ENCODE assay signal across 26 cellular contexts in genomic region chr4:159121371-159121770, GRCh38. TPM values are rescaled to one million over a fixed set of nuclear protein-coding genes. Genes with fewer than 3 reads are reported as not detected.
DNase-seq lines count a peak whose midpoint lies in the region; ATAC-seq, FAIRE-seq and TF ChIP-seq lines count a peak whose summit lies in the region.
"Had no signal": no experiment of that assay in that cellular context is flagged by ENCODE, and none has a peak within 500 bp of the region (broad histone marks: within the 10 kb centered on the region; RNA-seq: fewer than 3 reads in every experiment).

No MANE protein-coding gene starts in this region.

- no peaks in the 10 kb centered on the region for H3K79me1 ChIP-seq in trophoblast cell (ENCODE audit: low read length)

- H3K4me2 ChIP-seq in HepG2 (ENCODE audit: low read depth, low read length), result no peak overlapping the region
- H3K4me2 ChIP-seq in K562 (ENCODE audit: insufficient read depth, low read length), result no peak overlapping the region
- no peak overlapping the region for H3K4me2 ChIP-seq in trophoblast cell (ENCODE audit: low read length)
- H3K4me2 ChIP-seq: BLaER1 had no signal

- no peak overlapping the region for H3K14ac ChIP-seq in trophoblast cell (ENCODE audit: low read length)

- H2AFZ ChIP-seq in HepG2 (ENCODE audit: low read length) (no peak overlapping the region), K562 (ENCODE audit: low read depth, low read length) (no peak overlapping the region), trophoblast cell (ENCODE audit: insufficient read depth, low read length, poor library complexity) (no peak overlapping the region)

- H3K9me1 ChIP-seq in K562 (ENCODE audit: control insufficient read depth, insufficient read depth, low read length), result no peaks in the 10 kb centered on the region

- no peak for TF ChIP-seq EP300 in HepG2 (IDR thresholded peaks at IDR 0.05; ENCODE audit: low read depth in 2 of 2, low read length in 2 of 2)
- no peak for TF ChIP-seq EP300 in HepG2 (CRISPR knock-in tag; IDR thresholded peaks at IDR 0.05; ENCODE audit: borderline replicate concordance)
- no peak for TF ChIP-seq EP300 in K562 (IDR thresholded peaks at IDR 0.05; ENCODE audit: low read length)

- intact Hi-C loops in HepG2 (cut with micrococcal nuclease; ENCODE audit: unreplicated experiment) (no loop called here), right lobe of liver (cut with DNase I) (no loop called here), K562 (cut with micrococcal nuclease) (no loop called here)

- H4K91ac ChIP-seq in trophoblast cell (ENCODE audit: low read depth, low read length), result no peak overlapping the region

- H2BK120ac ChIP-seq in trophoblast cell (ENCODE audit: insufficient read depth, low read length, poor library complexity), result no peak overlapping the region

- no peak for TF ChIP-seq CTCF in HepG2 (CRISPR knock-in tag; IDR thresholded peaks at IDR 0.05)
- TF ChIP-seq CTCF in right lobe of liver (IDR thresholded peaks at IDR 0.05), result no peak
- TF ChIP-seq CTCF in K562 (IDR thresholded peaks at IDR 0.05 in 2 of 3, conservative IDR thresholded peaks at IDR 0.05 in 1 of 3; ENCODE audit: insufficient read depth in 2 of 3, low read depth in 1 of 3, low read length in 3 of 3), result no peak

- in situ Hi-C loops in HepG2 (cut with HindIII; ENCODE audit: extremely low pct_ligation_motif_present, low pct_unique_long_range_greater_than_20kb) (no loop called here), K562 (cut with MboI) (no loop called here)

- H4K20me1 ChIP-seq in HepG2 (ENCODE audit: insufficient read depth, low read length) (no peaks in the 10 kb centered on the region), K562 (replicated peaks; ENCODE audit: control insufficient read depth, insufficient read depth, low read length) (no peaks in the 10 kb centered on the region)

- H3K4ac ChIP-seq in trophoblast cell (ENCODE audit: low read depth, low read length), result peak overlapping the region; percentile 70

- POLR2A ChIA-PET in HepG2 (lab: Yijun Ruan, JAX), result no interaction called here
- POLR2A ChIA-PET in K562 (lab: Yijun Ruan, JAX), result interaction anchor here (0.7 to 1.4 kb wide), 5 partner anchors 9 to 31 kb away, joined by 3 to 5 read pairs (median 3); no protein-coding TSS in a partner anchor

- no peak overlapping the region for H3K4me3 ChIP-seq in HepG2 (replicated peaks in 1 of 3; ENCODE audit: insufficient read depth in 1 of 3, low read depth in 2 of 3, low read length in 3 of 3)
- no peak overlapping the region for H3K4me3 ChIP-seq in right lobe of liver
- no peak overlapping the region for H3K4me3 ChIP-seq in K562
- H3K4me3 ChIP-seq in trophoblast cell (ENCODE audit: low read depth, low read length), result no peak overlapping the region
- H3K4me3 ChIP-seq: BLaER1, GM12878 had no signal

- H3K4me1 ChIP-seq in HepG2 (ENCODE audit: insufficient read depth, low read length) (peaks cover 37% of the 10 kb centered on the region), right lobe of liver (peaks cover 0 to 32% (median 7%) of the 10 kb centered on the region in 4 donors), K562 (replicated peaks in 1 of 2; ENCODE audit: control insufficient read depth in 2 of 2, insufficient read depth in 2 of 2, low read length in 2 of 2) (peaks cover 11 to 14% of the 10 kb centered on the region in 2 experiments), trophoblast cell (ENCODE audit: control insufficient read depth in 1 of 2, insufficient read depth in 2 of 2, low read length in 2 of 2) (no peaks in the 10 kb centered on the region)

- TF ChIP-seq RAD21 in HepG2 (CRISPR knock-in tag; IDR thresholded peaks at IDR 0.05) (no peak), K562 (CRISPR knock-in tag; conservative IDR thresholded peaks at IDR 0.05 in 1 of 2, IDR thresholded peaks at IDR 0.05 in 1 of 2) (no peak)

- H2BK5ac ChIP-seq in trophoblast cell (ENCODE audit: low read depth, low read length, poor library complexity), result no peak overlapping the region

- H3K27ac ChIP-seq in HepG2 (ENCODE audit: extremely low read length, insufficient read depth, low read length) (no peak overlapping the region), right lobe of liver (no peak overlapping the region), K562 (ENCODE audit: extremely low read depth, low read depth, low read length) (no peak overlapping the region), trophoblast cell (ENCODE audit: low read depth, low read length) (no peak overlapping the region)
- H3K27ac ChIP-seq: BLaER1 had no signal

- H3K79me2 ChIP-seq in HepG2 (ENCODE audit: insufficient read depth, low read length), result peaks cover 38% of the 10 kb centered on the region
- H3K79me2 ChIP-seq in K562 (ENCODE audit: control insufficient read depth, insufficient read depth, low read length), result peaks cover 59% of the 10 kb centered on the region
- no peaks in the 10 kb centered on the region for H3K79me2 ChIP-seq in trophoblast cell (ENCODE audit: control insufficient read depth, insufficient read depth, low read length, poor library complexity)

- WGBS in HepG2 (ENCODE audit: low lambda C conversion rate), result 96% methylated on average over 2 of the region's 2 CpGs
- WGBS in right lobe of liver (ENCODE audit: insufficient coverage, low coverage, low lambda C conversion rate, missing lambda C conversion rate), result no CpG with 5 or more reads among the region's 2 CpGs
- WGBS in K562 (ENCODE audit: insufficient coverage, low coverage, missing lambda C conversion rate), result 100% methylated on average over 2 of the region's 2 CpGs
- no CpG with 5 or more reads among the region's 2 CpGs for WGBS in trophoblast cell (ENCODE audit: extremely low coverage, insufficient coverage, insufficient read length)

- H3K9me3 ChIP-seq in HepG2 (ENCODE audit: low read length), result no peaks in the 10 kb centered on the region
- H3K9me3 ChIP-seq in right lobe of liver, result no peaks in the 10 kb centered on the region
- H3K9me3 ChIP-seq in K562 (replicated peaks; ENCODE audit: control insufficient read depth, insufficient read depth, low read depth, low read length), result no peaks in the 10 kb centered on the region
- H3K9me3 ChIP-seq in trophoblast cell (ENCODE audit: insufficient read depth, low read depth, low read length), result no peaks in the 10 kb centered on the region
- H3K9me3 ChIP-seq: BE2C had no signal

- no peak overlapping the region for H2AK5ac ChIP-seq in trophoblast cell (ENCODE audit: low read length)

- no peak for ATAC-seq in HepG2
- ATAC-seq in right lobe of liver, result no peak
- no peak for ATAC-seq in K562
- ATAC-seq in HG03520 (IDR thresholded peaks at IDR 0.05; ENCODE audit: unreplicated experiment), result no peak
- ATAC-seq: GM12878 had no signal

- CTCF ChIA-PET in HepG2 (lab: Yijun Ruan, JAX; ENCODE audit: low intra/inter-chr PET ratio, low total read pairs), result no interaction called here
- CTCF ChIA-PET in K562 (lab: Yijun Ruan, JAX; ENCODE audit: low intra/inter-chr PET ratio), result no interaction called here

- no peak overlapping the region for H4K12ac ChIP-seq in trophoblast cell (ENCODE audit: low read depth, low read length)

- H3K18ac ChIP-seq in trophoblast cell (ENCODE audit: low read length), result no peak overlapping the region

- H3K9ac ChIP-seq in HepG2 (ENCODE audit: insufficient read depth, low read depth, low read length) (no peak overlapping the region), K562 (ENCODE audit: insufficient read depth in 1 of 2, low read depth in 2 of 2, low read length in 2 of 2) (no peak overlapping the region), trophoblast cell (ENCODE audit: low read length) (no peak overlapping the region)
- H3K9ac ChIP-seq: BLaER1 had no signal

- no peak overlapping the region for H3K23ac ChIP-seq in trophoblast cell (ENCODE audit: low read length)

- H4K8ac ChIP-seq in trophoblast cell (ENCODE audit: low read depth, low read length), result no peak overlapping the region

- no peak for FAIRE-seq in HepG2 (lab: Jason Lieb, UNC)
- no peak for FAIRE-seq in K562 (lab: Jason Lieb, UNC)
- FAIRE-seq: A204.1, GM12878, GM12892, GM18507 had no signal

- H3K36me3 ChIP-seq in HepG2 (replicated peaks in 1 of 2; ENCODE audit: control insufficient read depth in 1 of 2, insufficient read depth in 2 of 2, low read length in 2 of 2) (no peaks in the 10 kb centered on the region), right lobe of liver (no peaks in the 10 kb centered on the region), K562 (ENCODE audit: control insufficient read depth, insufficient read depth, low read length) (no peaks in the 10 kb centered on the region), trophoblast cell (ENCODE audit: control insufficient read depth in 1 of 2, insufficient read depth in 2 of 2, low read length in 2 of 2) (peaks cover 0 to 4% of the 10 kb centered on the region in 2 experiments)
- H3K36me3 ChIP-seq: BE2C had no signal

- TF ChIP-seq POLR2A in HepG2 (IDR thresholded peaks at IDR 0.05; ENCODE audit: insufficient read depth in 1 of 2, low read depth in 2 of 2, low read length in 2 of 2), result no peak
- TF ChIP-seq POLR2A in right lobe of liver (IDR thresholded peaks at IDR 0.05), result no peak
- TF ChIP-seq POLR2A in K562 (conservative IDR thresholded peaks at IDR 0.05), result no peak

- BruUV-seq in HepG2 (replicated peaks; lab: Mats Ljungman, UMichigan) (no TSS peak), K562 (replicated peaks; lab: Mats Ljungman, UMichigan) (no TSS peak)

- H3K27me3 ChIP-seq in HepG2 (ENCODE audit: control insufficient read depth in 1 of 2, insufficient read depth in 2 of 2, low read length in 2 of 2) (no peaks in the 10 kb centered on the region), right lobe of liver (no peaks in the 10 kb centered on the region), K562 (ENCODE audit: control insufficient read depth in 2 of 2, insufficient read depth in 2 of 2, low read length in 2 of 2) (no peaks in the 10 kb centered on the region), trophoblast cell (ENCODE audit: insufficient read depth, low read length) (no peaks in the 10 kb centered on the region)
- H3K27me3 ChIP-seq: BE2C, BLaER1 had no signal

- H2BK12ac ChIP-seq in trophoblast cell (ENCODE audit: low read length), result no peak overlapping the region

- no peak for DNase-seq in HepG2 (ENCODE audit: low spot score)
- DNase-seq in right lobe of liver, result no peak
- DNase-seq in K562 (ENCODE audit: extremely low read depth in 1 of 4, low spot score in 3 of 4), result no peak
- no peak for DNase-seq in trophoblast cell
- no peak for DNase-seq in mucosa of gallbladder (ENCODE audit: low spot score)
- DNase-seq: 8988T; ACHN; BE2C; C1 segment of cervical spinal cord; CD4-positive, alpha-beta memory T cell; CD4-positive, CD25-positive, alpha-beta regulatory T cell; CD8-positive, alpha-beta memory T cell; COR-L47; DMS 273 treated with DMSO at 0.1 percent for 48 hours; DMS153; DMS53; DMS79; DND-41; EL; GDM1 had no signal

RNA-seq across cellular contexts. Expression of gene RAPGEF2, which starts 18.5 kb away (rescaled TPM):
- total RNA-seq in HepG2 (2016; rRNA removed; fragmentation: Illumina TruSeq; extraction: Trizol), result 23.0 and 24.3 TPM in 2 replicates
- 4.9 and 6.3 TPM in 2 replicates for total RNA-seq in HepG2 (2016; cell fraction: cytosol; rRNA removed; fragmentation: Illumina TruSeq; extraction: Trizol; ENCODE audit: low read depth)
- total RNA-seq in HepG2 (2016; cell fraction: insoluble cytoplasmic fraction; rRNA removed; fragmentation: Illumina TruSeq; extraction: Trizol), result 22.0 and 23.7 TPM in 2 replicates
- total RNA-seq in HepG2 (2016; cell fraction: membrane; rRNA removed; fragmentation: Illumina TruSeq; extraction: Trizol), result 5.0 and 6.3 TPM in 2 replicates
- total RNA-seq in HepG2 (2016; cell fraction: nucleus; rRNA removed; fragmentation: Illumina TruSeq; extraction: Trizol), result 35.9 and 37.8 TPM in 2 replicates
- polyA plus RNA-seq in HepG2 (2011; rRNA removed), result 17.2 and 19.2 TPM in 2 replicates
- polyA plus RNA-seq in HepG2 (2011; cell fraction: cytosol; rRNA removed), result 13.6 and 17.3 TPM in 2 replicates
- polyA plus RNA-seq in HepG2 (2011; cell fraction: nucleus; rRNA removed), result 22.9 and 26.6 TPM in 2 replicates
- polyA plus RNA-seq in HepG2 (2012), result 12.4 and 13.7 TPM in 2 replicates
- 0.24 and 0.32 TPM in 2 replicates for polyA plus RNA-seq in HepG2 (2016; cell fraction: cytosol; fragmentation: Illumina TruSeq; extraction: Trizol; ENCODE audit: low read depth)
- 12.6 and 13.0 TPM in 2 replicates for polyA plus RNA-seq in HepG2 (2016; cell fraction: insoluble cytoplasmic fraction; fragmentation: Illumina TruSeq; extraction: Trizol; ENCODE audit: low read depth)
- 0.80 and 1.2 TPM in 2 replicates for polyA plus RNA-seq in HepG2 (2016; cell fraction: membrane; fragmentation: Illumina TruSeq; extraction: Trizol; ENCODE audit: low read depth)
- 21.9 and 25.9 TPM in 2 replicates for polyA plus RNA-seq in HepG2 (2016; cell fraction: nucleus; fragmentation: Illumina TruSeq; extraction: Trizol; ENCODE audit: insufficient read depth, low read depth)
- polyA minus RNA-seq in HepG2 (2011; rRNA and poly(A)+ RNA removed; ENCODE audit: low replicate concordance), result 24.7 and 32.1 TPM in 2 replicates
- 18.1 and 20.7 TPM in 2 replicates for polyA minus RNA-seq in HepG2 (2011; cell fraction: cytosol; rRNA and poly(A)+ RNA removed)
- 83.3 and 91.0 TPM in 2 replicates for polyA minus RNA-seq in HepG2 (2011; cell fraction: nucleus; rRNA and poly(A)+ RNA removed)
- 10 to 100 TPM; 22.1 to 32.1 (median 27.2) TPM for total RNA-seq in right lobe of liver
- 50.9 and 149 TPM in 2 replicates for total RNA-seq in K562 (2011; cell fraction: chromatin; rRNA removed; ENCODE audit: low replicate concordance)
- total RNA-seq in K562 (2011; cell fraction: nucleolus; rRNA removed), result 21.8 and 31.8 TPM in 2 replicates
- 43.3 and 46.7 TPM in 2 replicates for total RNA-seq in K562 (2011; cell fraction: nucleoplasm; rRNA removed)
- 21.2 and 21.4 TPM in 2 replicates for total RNA-seq in K562 (2014; rRNA removed)
- total RNA-seq in K562 (2014; rRNA removed; fragmentation: Illumina TruSeq; extraction: Trizol), result 24.1 and 27.3 TPM in 2 replicates
- 29.9 and 32.6 TPM in 2 replicates for total RNA-seq in K562 (2015; rRNA removed; fragmentation: Illumina TruSeq; extraction: Trizol)
- 17.1 and 23.1 TPM in 2 replicates for total RNA-seq in K562 (2021)
- 28.4 and 31.1 TPM in 2 replicates for polyA plus RNA-seq in K562 (2011; rRNA removed)
- polyA plus RNA-seq in K562 (2011; cell fraction: cytosol; rRNA removed), result 15.8 and 20.2 TPM in 2 replicates
- 45.9 and 58.3 TPM in 2 replicates for polyA plus RNA-seq in K562 (2011; cell fraction: nucleus; rRNA removed)
- 16.1 and 24.1 TPM in 2 replicates for polyA plus RNA-seq in K562 (2012)
- 22.1 and 26.8 TPM in 2 replicates for polyA plus RNA-seq in K562 (2014; fragmentation: Illumina TruSeq; extraction: Trizol)
- polyA plus RNA-seq in K562 (2014; fragmentation: Nextera tagmentation; extraction: Ambion mirVana), result 1 to 10 TPM; 3.1 to 3.4 TPM
- polyA plus RNA-seq in K562 (2014; rRNA removed), result 13.1 and 15.0 TPM in 2 replicates
- 127 and 148 TPM in 2 replicates for polyA minus RNA-seq in K562 (2011; rRNA and poly(A)+ RNA removed)
- 23.8 and 34.2 TPM in 2 replicates for polyA minus RNA-seq in K562 (2011; cell fraction: cytosol; rRNA and poly(A)+ RNA removed)
- 42.3 and 86.1 TPM in 2 replicates for polyA minus RNA-seq in K562 (2011; cell fraction: nucleus; rRNA and poly(A)+ RNA removed)
- polyA plus RNA-seq in trophoblast cell (2013), result 55.6 and 55.9 TPM in 2 replicates
- total RNA-seq in mucosa of gallbladder, result 41.6 TPM

Comparison
In these comparisons a context has a peak if more than half of its experiments do, and no peak if none do; other contexts are left out.
1. Of the 241 proteins assayed by ChIP-seq in both HepG2 and K562: peak only in HepG2: none; only in K562: none; in both: ZNF121; in neither: 240.